In the genomic region with DNA sequence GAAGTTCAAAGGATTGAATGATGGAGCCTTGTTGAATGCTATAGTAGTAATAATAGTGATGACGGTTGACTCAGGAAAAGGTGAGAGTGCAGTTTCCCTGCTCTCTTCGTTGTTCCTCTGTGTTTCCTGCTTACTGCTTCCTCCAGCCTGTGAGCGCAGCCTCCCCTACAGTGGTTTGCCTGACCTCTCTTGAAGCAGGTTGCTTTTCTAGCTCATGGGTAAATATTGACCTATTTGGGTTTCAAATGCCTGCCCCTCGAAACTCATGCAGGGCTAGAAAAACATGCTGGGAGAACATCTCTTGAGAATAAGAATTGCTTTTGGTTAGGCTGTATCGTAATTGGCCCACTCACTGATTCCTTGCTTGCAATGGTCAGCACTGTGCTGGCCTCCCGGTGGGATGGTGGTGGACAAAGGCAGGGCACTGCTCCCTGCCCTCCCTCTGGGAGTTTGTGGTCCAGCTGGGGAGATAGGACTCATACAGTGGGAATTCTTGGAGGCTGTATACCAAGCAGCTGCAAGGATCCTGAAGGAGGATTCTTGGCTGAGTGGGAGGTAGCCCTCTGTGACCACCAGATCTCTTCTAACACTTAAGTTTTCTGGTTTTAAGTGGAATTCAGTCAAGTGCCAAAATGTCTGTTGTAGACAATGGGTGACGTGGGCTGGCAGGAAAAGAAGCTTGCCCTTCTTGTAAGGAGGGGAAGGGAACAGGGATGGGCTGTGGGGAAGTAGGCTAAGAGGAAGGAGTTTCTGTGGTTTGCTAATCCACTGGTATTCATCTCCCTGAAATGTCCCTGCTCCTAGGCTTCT, we compare ENCODE assay signal across 1 cellular context.
TF ChIP-seq lines count a peak whose summit lies in the region.

No MANE protein-coding gene starts in this region.

TF ChIP-seq in HepG2, 621 proteins besides CTCF, POLR2A, EP300 and RAD21 (continued from another document and continues in another):
- TF ChIP-seq, protein P1, sequence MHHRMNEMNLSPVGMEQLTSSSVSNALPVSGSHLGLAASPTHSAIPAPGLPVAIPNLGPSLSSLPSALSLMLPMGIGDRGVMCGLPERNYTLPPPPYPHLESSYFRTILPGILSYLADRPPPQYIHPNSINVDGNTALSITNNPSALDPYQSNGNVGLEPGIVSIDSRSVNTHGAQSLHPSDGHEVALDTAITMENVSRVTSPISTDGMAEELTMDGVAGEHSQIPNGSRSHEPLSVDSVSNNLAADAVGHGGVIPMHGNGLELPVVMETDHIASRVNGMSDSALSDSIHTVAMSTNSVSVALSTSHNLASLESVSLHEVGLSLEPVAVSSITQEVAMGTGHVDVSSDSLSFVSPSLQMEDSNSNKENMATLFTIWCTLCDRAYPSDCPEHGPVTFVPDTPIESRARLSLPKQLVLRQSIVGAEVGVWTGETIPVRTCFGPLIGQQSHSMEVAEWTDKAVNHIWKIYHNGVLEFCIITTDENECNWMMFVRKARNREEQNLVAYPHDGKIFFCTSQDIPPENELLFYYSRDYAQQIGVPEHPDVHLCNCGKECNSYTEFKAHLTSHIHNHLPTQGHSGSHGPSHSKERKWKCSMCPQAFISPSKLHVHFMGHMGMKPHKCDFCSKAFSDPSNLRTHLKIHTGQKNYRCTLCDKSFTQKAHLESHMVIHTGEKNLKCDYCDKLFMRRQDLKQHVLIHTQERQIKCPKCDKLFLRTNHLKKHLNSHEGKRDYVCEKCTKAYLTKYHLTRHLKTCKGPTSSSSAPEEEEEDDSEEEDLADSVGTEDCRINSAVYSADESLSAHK (CRISPR knock-in tag; IDR thresholded peaks at IDR 0.05; ENCODE audit: borderline replicate concordance): no peak
- TF ChIP-seq, protein P2, sequence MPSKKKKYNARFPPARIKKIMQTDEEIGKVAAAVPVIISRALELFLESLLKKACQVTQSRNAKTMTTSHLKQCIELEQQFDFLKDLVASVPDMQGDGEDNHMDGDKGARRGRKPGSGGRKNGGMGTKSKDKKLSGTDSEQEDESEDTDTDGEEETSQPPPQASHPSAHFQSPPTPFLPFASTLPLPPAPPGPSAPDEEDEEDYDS (CRISPR knock-in tag; IDR thresholded peaks at IDR 0.05): peak; percentile 69
- TF ChIP-seq, protein P3, sequence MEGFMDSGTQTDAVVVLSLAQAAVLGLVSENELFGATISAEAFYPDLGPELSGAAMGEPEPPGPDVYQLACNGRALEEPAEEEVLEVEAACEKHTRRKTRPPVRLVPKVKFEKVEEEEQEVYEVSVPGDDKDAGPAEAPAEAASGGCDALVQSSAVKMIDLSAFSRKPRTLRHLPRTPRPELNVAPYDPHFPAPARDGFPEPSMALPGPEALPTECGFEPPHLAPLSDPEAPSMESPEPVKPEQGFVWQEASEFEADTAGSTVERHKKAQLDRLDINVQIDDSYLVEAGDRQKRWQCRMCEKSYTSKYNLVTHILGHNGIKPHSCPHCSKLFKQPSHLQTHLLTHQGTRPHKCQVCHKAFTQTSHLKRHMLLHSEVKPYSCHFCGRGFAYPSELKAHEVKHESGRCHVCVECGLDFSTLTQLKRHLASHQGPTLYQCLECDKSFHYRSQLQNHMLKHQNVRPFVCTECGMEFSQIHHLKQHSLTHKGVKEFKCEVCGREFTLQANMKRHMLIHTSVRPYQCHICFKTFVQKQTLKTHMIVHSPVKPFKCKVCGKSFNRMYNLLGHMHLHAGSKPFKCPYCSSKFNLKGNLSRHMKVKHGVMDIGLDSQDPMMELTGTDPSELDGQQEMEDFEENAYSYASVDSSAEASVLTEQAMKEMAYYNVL (CRISPR knock-in tag; IDR thresholded peaks at IDR 0.05; ENCODE audit: borderline replicate concordance): no peak; the same call in 1 of the 2 replicates
- TF ChIP-seq, protein P4, sequence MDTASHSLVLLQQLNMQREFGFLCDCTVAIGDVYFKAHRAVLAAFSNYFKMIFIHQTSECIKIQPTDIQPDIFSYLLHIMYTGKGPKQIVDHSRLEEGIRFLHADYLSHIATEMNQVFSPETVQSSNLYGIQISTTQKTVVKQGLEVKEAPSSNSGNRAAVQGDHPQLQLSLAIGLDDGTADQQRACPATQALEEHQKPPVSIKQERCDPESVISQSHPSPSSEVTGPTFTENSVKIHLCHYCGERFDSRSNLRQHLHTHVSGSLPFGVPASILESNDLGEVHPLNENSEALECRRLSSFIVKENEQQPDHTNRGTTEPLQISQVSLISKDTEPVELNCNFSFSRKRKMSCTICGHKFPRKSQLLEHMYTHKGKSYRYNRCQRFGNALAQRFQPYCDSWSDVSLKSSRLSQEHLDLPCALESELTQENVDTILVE (CRISPR knock-in tag; IDR thresholded peaks at IDR 0.05): peak; percentile 73; the same call in 1 of the 2 replicates
- TF ChIP-seq ZNF225 (CRISPR knock-in tag; IDR thresholded peaks at IDR 0.05) (no peak), TOE1 (CRISPR knock-in tag; IDR thresholded peaks at IDR 0.05) (no peak), CBX5 (CRISPR knock-in tag; IDR thresholded peaks at IDR 0.05; ENCODE audit: borderline replicate concordance) (no peak), NCOR1 (IDR thresholded peaks at IDR 0.05; ENCODE audit: borderline replicate concordance, low read length) (no peak), CC2D1A (CRISPR knock-in tag; IDR thresholded peaks at IDR 0.05) (no peak), HNRNPUL1 (IDR thresholded peaks at IDR 0.05; ENCODE audit: low read depth, low read length) (no peak), HIVEP1 (CRISPR knock-in tag; IDR thresholded peaks at IDR 0.05) (no peak), AKAP8 (CRISPR knock-in tag; IDR thresholded peaks at IDR 0.05) (peak; percentile 69; the same call in 1 of the 2 replicates), ZNF317 (CRISPR knock-in tag; IDR thresholded peaks at IDR 0.05) (0 out of 2 replicates have a peak, but pooled peaks have one; percentile 19), CHCHD3 (CRISPR knock-in tag; IDR thresholded peaks at IDR 0.05) (no peak), RAD51 (IDR thresholded peaks at IDR 0.05; ENCODE audit: borderline replicate concordance) (no peak), MED8 (CRISPR knock-in tag; IDR thresholded peaks at IDR 0.05; ENCODE audit: insufficient replicate concordance) (no peak), ZNF724P (CRISPR knock-in tag; IDR thresholded peaks at IDR 0.05; ENCODE audit: borderline replicate concordance) (peak; percentile 60; the same call in 1 of the 2 replicates), ZBTB7B (CRISPR knock-in tag; IDR thresholded peaks at IDR 0.05) (no peak), NCOA2 (CRISPR knock-in tag; IDR thresholded peaks at IDR 0.05) (peak; percentile 43; the same call in 1 of the 2 replicates), IRX3 (CRISPR knock-in tag; IDR thresholded peaks at IDR 0.05; ENCODE audit: borderline replicate concordance, low read depth) (no peak), ZNF431 (CRISPR knock-in tag; IDR thresholded peaks at IDR 0.05; ENCODE audit: borderline replicate concordance, low read depth) (0 out of 2 replicates have a peak, but pooled peaks have one; percentile 66), ZNF160 (CRISPR knock-in tag; IDR thresholded peaks at IDR 0.05) (no peak), HOXD1 (CRISPR knock-in tag; IDR thresholded peaks at IDR 0.05) (no peak), ZNF619 (CRISPR knock-in tag; IDR thresholded peaks at IDR 0.05) (0 out of 2 replicates have a peak, but pooled peaks have one; percentile 65), ZNF136 (CRISPR knock-in tag; IDR thresholded peaks at IDR 0.05; ENCODE audit: low read depth) (0 out of 2 replicates have a peak, but pooled peaks have one; percentile 62)
- TF ChIP-seq, protein P5, sequence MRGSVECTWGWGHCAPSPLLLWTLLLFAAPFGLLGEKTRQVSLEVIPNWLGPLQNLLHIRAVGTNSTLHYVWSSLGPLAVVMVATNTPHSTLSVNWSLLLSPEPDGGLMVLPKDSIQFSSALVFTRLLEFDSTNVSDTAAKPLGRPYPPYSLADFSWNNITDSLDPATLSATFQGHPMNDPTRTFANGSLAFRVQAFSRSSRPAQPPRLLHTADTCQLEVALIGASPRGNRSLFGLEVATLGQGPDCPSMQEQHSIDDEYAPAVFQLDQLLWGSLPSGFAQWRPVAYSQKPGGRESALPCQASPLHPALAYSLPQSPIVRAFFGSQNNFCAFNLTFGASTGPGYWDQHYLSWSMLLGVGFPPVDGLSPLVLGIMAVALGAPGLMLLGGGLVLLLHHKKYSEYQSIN (CRISPR knock-in tag; IDR thresholded peaks at IDR 0.05; ENCODE audit: borderline replicate concordance): no peak
- TF ChIP-seq, protein P6, sequence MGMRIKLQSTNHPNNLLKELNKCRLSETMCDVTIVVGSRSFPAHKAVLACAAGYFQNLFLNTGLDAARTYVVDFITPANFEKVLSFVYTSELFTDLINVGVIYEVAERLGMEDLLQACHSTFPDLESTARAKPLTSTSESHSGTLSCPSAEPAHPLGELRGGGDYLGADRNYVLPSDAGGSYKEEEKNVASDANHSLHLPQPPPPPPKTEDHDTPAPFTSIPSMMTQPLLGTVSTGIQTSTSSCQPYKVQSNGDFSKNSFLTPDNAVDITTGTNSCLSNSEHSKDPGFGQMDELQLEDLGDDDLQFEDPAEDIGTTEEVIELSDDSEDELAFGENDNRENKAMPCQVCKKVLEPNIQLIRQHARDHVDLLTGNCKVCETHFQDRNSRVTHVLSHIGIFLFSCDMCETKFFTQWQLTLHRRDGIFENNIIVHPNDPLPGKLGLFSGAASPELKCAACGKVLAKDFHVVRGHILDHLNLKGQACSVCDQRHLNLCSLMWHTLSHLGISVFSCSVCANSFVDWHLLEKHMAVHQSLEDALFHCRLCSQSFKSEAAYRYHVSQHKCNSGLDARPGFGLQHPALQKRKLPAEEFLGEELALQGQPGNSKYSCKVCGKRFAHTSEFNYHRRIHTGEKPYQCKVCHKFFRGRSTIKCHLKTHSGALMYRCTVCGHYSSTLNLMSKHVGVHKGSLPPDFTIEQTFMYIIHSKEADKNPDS (CRISPR knock-in tag; IDR thresholded peaks at IDR 0.05): no peak
- TF ChIP-seq, protein P7, sequence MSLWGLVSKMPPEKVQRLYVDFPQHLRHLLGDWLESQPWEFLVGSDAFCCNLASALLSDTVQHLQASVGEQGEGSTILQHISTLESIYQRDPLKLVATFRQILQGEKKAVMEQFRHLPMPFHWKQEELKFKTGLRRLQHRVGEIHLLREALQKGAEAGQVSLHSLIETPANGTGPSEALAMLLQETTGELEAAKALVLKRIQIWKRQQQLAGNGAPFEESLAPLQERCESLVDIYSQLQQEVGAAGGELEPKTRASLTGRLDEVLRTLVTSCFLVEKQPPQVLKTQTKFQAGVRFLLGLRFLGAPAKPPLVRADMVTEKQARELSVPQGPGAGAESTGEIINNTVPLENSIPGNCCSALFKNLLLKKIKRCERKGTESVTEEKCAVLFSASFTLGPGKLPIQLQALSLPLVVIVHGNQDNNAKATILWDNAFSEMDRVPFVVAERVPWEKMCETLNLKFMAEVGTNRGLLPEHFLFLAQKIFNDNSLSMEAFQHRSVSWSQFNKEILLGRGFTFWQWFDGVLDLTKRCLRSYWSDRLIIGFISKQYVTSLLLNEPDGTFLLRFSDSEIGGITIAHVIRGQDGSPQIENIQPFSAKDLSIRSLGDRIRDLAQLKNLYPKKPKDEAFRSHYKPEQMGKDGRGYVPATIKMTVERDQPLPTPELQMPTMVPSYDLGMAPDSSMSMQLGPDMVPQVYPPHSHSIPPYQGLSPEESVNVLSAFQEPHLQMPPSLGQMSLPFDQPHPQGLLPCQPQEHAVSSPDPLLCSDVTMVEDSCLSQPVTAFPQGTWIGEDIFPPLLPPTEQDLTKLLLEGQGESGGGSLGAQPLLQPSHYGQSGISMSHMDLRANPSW (CRISPR knock-in tag; IDR thresholded peaks at IDR 0.05; ENCODE audit: borderline replicate concordance): peak; percentile 75; the same call in 1 of the 2 replicates
- TF ChIP-seq, protein P8, sequence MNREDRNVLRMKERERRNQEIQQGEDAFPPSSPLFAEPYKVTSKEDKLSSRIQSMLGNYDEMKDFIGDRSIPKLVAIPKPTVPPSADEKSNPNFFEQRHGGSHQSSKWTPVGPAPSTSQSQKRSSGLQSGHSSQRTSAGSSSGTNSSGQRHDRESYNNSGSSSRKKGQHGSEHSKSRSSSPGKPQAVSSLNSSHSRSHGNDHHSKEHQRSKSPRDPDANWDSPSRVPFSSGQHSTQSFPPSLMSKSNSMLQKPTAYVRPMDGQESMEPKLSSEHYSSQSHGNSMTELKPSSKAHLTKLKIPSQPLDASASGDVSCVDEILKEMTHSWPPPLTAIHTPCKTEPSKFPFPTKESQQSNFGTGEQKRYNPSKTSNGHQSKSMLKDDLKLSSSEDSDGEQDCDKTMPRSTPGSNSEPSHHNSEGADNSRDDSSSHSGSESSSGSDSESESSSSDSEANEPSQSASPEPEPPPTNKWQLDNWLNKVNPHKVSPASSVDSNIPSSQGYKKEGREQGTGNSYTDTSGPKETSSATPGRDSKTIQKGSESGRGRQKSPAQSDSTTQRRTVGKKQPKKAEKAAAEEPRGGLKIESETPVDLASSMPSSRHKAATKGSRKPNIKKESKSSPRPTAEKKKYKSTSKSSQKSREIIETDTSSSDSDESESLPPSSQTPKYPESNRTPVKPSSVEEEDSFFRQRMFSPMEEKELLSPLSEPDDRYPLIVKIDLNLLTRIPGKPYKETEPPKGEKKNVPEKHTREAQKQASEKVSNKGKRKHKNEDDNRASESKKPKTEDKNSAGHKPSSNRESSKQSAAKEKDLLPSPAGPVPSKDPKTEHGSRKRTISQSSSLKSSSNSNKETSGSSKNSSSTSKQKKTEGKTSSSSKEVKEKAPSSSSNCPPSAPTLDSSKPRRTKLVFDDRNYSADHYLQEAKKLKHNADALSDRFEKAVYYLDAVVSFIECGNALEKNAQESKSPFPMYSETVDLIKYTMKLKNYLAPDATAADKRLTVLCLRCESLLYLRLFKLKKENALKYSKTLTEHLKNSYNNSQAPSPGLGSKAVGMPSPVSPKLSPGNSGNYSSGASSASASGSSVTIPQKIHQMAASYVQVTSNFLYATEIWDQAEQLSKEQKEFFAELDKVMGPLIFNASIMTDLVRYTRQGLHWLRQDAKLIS (CRISPR knock-in tag; IDR thresholded peaks at IDR 0.05): no peak
- TF ChIP-seq, protein P9, sequence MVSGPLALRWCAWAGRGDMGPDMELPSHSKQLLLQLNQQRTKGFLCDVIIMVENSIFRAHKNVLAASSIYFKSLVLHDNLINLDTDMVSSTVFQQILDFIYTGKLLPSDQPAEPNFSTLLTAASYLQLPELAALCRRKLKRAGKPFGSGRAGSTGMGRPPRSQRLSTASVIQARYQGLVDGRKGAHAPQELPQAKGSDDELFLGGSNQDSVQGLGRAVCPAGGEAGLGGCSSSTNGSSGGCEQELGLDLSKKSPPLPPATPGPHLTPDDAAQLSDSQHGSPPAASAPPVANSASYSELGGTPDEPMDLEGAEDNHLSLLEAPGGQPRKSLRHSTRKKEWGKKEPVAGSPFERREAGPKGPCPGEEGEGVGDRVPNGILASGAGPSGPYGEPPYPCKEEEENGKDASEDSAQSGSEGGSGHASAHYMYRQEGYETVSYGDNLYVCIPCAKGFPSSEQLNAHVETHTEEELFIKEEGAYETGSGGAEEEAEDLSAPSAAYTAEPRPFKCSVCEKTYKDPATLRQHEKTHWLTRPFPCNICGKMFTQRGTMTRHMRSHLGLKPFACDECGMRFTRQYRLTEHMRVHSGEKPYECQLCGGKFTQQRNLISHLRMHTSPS (CRISPR knock-in tag; IDR thresholded peaks at IDR 0.05; ENCODE audit: low read depth): no peak
- TF ChIP-seq, protein P10, sequence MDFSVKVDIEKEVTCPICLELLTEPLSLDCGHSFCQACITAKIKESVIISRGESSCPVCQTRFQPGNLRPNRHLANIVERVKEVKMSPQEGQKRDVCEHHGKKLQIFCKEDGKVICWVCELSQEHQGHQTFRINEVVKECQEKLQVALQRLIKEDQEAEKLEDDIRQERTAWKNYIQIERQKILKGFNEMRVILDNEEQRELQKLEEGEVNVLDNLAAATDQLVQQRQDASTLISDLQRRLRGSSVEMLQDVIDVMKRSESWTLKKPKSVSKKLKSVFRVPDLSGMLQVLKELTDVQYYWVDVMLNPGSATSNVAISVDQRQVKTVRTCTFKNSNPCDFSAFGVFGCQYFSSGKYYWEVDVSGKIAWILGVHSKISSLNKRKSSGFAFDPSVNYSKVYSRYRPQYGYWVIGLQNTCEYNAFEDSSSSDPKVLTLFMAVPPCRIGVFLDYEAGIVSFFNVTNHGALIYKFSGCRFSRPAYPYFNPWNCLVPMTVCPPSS (IDR thresholded peaks at IDR 0.05): no peak
